ENCODE assay signal across 1 cellular context in the genomic region with DNA sequence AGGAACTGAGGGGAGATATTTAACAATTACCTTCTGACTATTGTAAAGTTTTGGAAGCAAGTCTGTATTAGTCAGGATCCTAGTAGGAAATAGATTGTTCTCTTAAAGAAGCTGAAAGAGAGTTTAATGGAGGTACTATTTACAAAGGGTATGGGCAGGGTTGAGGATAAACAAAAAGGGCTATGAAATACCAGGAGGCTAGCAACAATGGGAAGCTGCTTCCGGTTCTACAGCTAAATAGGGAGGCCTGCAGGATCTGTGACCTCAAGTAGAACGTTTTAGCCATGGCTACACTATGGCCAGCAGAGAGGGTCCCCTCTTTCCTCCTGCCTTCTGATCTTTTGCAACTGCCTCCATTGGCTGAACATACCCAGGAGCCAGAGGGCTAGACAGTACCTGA.
TF ChIP-seq lines count a peak whose summit lies in the region.

No MANE protein-coding gene starts in this region.

TF ChIP-seq in GM23338, 12 proteins besides CTCF, POLR2A, EP300 and RAD21 (continued from another document):
- TF ChIP-seq JUNB (IDR thresholded peaks at IDR 0.05; ENCODE audit: unreplicated experiment) (no peak), EZH2phosphoT487 (IDR thresholded peaks at IDR 0.05; ENCODE audit: unreplicated experiment) (no peak)
